ENCODE assay signal across 1 cellular context in genomic region chr7:156607332-156608175, GRCh38.
TF ChIP-seq lines count a peak whose summit lies in the region.

No MANE protein-coding gene starts in this region.

TF ChIP-seq in K562, 482 proteins besides CTCF, POLR2A, EP300 and RAD21 (continued from another document):
- TF ChIP-seq CHD7 (IDR thresholded peaks at IDR 0.05; ENCODE audit: low read depth, low read length), result no peak
- TF ChIP-seq ZNF507 (tag; conservative IDR thresholded peaks at IDR 0.05), result no peak
- no peak for TF ChIP-seq HNRNPH1 (optimal IDR thresholded peaks at IDR 0.05; ENCODE audit: low read depth, low read length)
- peak; percentile 38; the same call in 1 of the 2 replicates for TF ChIP-seq ZBTB33 (CRISPR knock-in tag; IDR thresholded peaks at IDR 0.05)
